Comparison of ENCODE assay signal across 19 cellular contexts in the genomic region with DNA sequence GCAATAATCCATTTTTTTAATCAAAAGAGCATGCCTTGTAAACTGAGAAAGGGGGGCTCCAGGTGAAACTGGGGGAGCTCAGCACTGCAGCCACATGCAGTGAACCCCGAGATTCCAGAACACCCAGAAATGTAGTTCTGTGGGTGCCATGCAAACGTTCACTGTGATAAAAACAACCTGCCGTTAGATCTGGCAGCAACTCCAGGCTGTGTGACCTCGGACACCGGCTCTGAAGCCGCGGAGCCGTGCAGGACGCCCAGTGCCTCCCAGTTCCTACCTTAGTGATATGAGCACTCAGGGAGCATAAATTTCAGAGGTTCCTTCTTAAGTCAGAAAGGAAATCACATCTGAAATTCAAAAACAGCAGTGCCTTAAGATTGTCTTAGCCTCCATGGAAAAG.
DNase-seq lines count a peak whose midpoint lies in the region; ATAC-seq and TF ChIP-seq lines count a peak whose summit lies in the region.
"Had no signal": no experiment of that assay in that cellular context is flagged by ENCODE, and none has a peak within 500 bp of the region (broad histone marks: within the 10 kb centered on the region; RNA-seq: fewer than 3 reads in every experiment).

No MANE protein-coding gene starts in this region.

- peaks cover 7% of the 10 kb centered on the region for H3K27me3 Mint-ChIP-seq in activated CD4-positive, alpha-beta T cell treated with anti-CD3 and anti-CD28 coated beads, Interleukin-2, amount 10 ng/mL, durations not matched to agents 24 days and 14 days
- H3K27me3 Mint-ChIP-seq in activated CD4-positive, alpha-beta T cell treated with anti-CD3 and anti-CD28 coated beads for 36 hours = peaks cover 7% of the 10 kb centered on the region

- CTCF ChIA-PET in activated CD4-positive, alpha-beta T cell treated with anti-CD3 and anti-CD28 coated beads for 36 hours (lab: Charles Lee) = no interaction called here

- peak overlapping the region; percentile 35 for H3K27ac ChIP-seq in hepatocyte
- peak overlapping the region; percentile 14 for H3K27ac ChIP-seq in urinary bladder (ENCODE audit: low read depth)
- H3K27ac ChIP-seq: 22Rv1, C4-2B had no signal

- H4K20me1 ChIP-seq in hepatocyte (ENCODE audit: insufficient read depth, poor library complexity, severe bottlenecking) = no peaks in the 10 kb centered on the region

- 75% methylated on average over 9 of the region's 9 CpGs for WGBS in hepatocyte (ENCODE audit: low lambda C conversion rate, missing lambda C conversion rate)
- WGBS in urinary bladder = 63% methylated on average over 9 of the region's 9 CpGs

- H3K9me3 Mint-ChIP-seq in activated CD4-positive, alpha-beta T cell treated with anti-CD3 and anti-CD28 coated beads, Interleukin-2, amount 10 ng/mL, durations not matched to agents 24 days and 14 days = no peaks in the 10 kb centered on the region
- no peaks in the 10 kb centered on the region for H3K9me3 Mint-ChIP-seq in activated CD4-positive, alpha-beta T cell treated with anti-CD3 and anti-CD28 coated beads for 36 hours (ENCODE audit: low read depth)
- H3K9me3 Mint-ChIP-seq: CD4-positive, alpha-beta T cell; H9 had no signal

- POLR2A ChIA-PET in activated CD4-positive, alpha-beta T cell treated with anti-CD3 and anti-CD28 coated beads for 36 hours (lab: Charles Lee) = no interaction called here

- no peaks in the 10 kb centered on the region for H3K79me2 ChIP-seq in hepatocyte

- no peaks in the 10 kb centered on the region for H3K27me3 ChIP-seq in hepatocyte

- H3K4me3 Mint-ChIP-seq in activated CD4-positive, alpha-beta T cell treated with anti-CD3 and anti-CD28 coated beads, Interleukin-2, amount 10 ng/mL, durations not matched to agents 24 days and 14 days = no peak overlapping the region
- no peak overlapping the region for H3K4me3 Mint-ChIP-seq in activated CD4-positive, alpha-beta T cell treated with anti-CD3 and anti-CD28 coated beads for 36 hours
- H3K4me3 Mint-ChIP-seq: CD4-positive, alpha-beta T cell; H9 had no signal

- H3K36me3 Mint-ChIP-seq in activated CD4-positive, alpha-beta T cell treated with anti-CD3 and anti-CD28 coated beads, Interleukin-2, amount 10 ng/mL, durations not matched to agents 24 days and 14 days (ENCODE audit: low read depth) = no peaks in the 10 kb centered on the region
- H3K36me3 Mint-ChIP-seq in activated CD4-positive, alpha-beta T cell treated with anti-CD3 and anti-CD28 coated beads for 36 hours (ENCODE audit: low read depth) = no peaks in the 10 kb centered on the region

- no peaks in the 10 kb centered on the region for H3K9me2 ChIP-seq in hepatocyte (replicated peaks; ENCODE audit: insufficient read depth)

- no peak for ATAC-seq in activated CD4-positive, alpha-beta T cell treated with anti-CD3 and anti-CD28 coated beads for 36 hours
- ATAC-seq in HG02840 (IDR thresholded peaks at IDR 0.05; ENCODE audit: low FRiP score, unreplicated experiment) = no peak
- ATAC-seq: A549, HepG2 had no signal

- no peak overlapping the region for H3K27ac Mint-ChIP-seq in activated CD4-positive, alpha-beta T cell treated with anti-CD3 and anti-CD28 coated beads, Interleukin-2, amount 10 ng/mL, durations not matched to agents 24 days and 14 days
- H3K27ac Mint-ChIP-seq in activated CD4-positive, alpha-beta T cell treated with anti-CD3 and anti-CD28 coated beads for 36 hours = no peak overlapping the region
- H3K27ac Mint-ChIP-seq: CD4-positive, alpha-beta T cell; H9 had no signal

- peaks cover 7% of the 10 kb centered on the region for H3K4me1 ChIP-seq in hepatocyte (ENCODE audit: insufficient read depth)
- H3K4me1 ChIP-seq in urinary bladder (ENCODE audit: insufficient read depth) = no peaks in the 10 kb centered on the region

- peak; percentile 18 for DNase-seq in activated CD4-positive, alpha-beta T cell treated with anti-CD3 and anti-CD28 coated beads, Interleukin-2, amount 10 ng/mL, durations not matched to agents 24 days and 14 days
- no peak for DNase-seq in activated CD4-positive, alpha-beta T cell treated with anti-CD3 and anti-CD28 coated beads for 36 hours
- DNase-seq in hepatocyte (ENCODE audit: low spot score) (no peak), posterior vena cava (ENCODE audit: low spot score) (peak; percentile 43), cardiac septum (ENCODE audit: low spot score) (no peak), NAMALWA (ENCODE audit: low spot score) (no peak)
- DNase-seq: AML-193; Caco-2; CD4-positive, alpha-beta T cell; DMS153; DMS79; GF-D8; H9 had no signal

- intact Hi-C loops in activated CD4-positive, alpha-beta T cell treated with anti-CD3 and anti-CD28 coated beads, Interleukin-2, amount 10 ng/mL, durations not matched to agents 24 days and 14 days (cut with micrococcal nuclease) = no loop called here
- intact Hi-C loops in activated CD4-positive, alpha-beta T cell treated with anti-CD3 and anti-CD28 coated beads for 36 hours (cut with DNase I, micrococcal nuclease) = no loop called here
- intact Hi-C loops in posterior vena cava (cut with DNase I) = no loop called here
- intact Hi-C loops in cardiac septum (cut with DNase I) = no loop called here

- TF ChIP-seq CTCF in hepatocyte (IDR thresholded peaks at IDR 0.05; ENCODE audit: poor library complexity) = no peak

- H3K4me2 ChIP-seq in hepatocyte = peak overlapping the region; percentile 18
- H3K4me2 ChIP-seq: A549 had no signal

- no peak overlapping the region for H2AFZ ChIP-seq in hepatocyte

- H3K9me3 ChIP-seq in hepatocyte (ENCODE audit: low read depth) = no peaks in the 10 kb centered on the region
- H3K9me3 ChIP-seq: A549, Caco-2 had no signal

- H3K4me3 ChIP-seq in hepatocyte (no peak overlapping the region), urinary bladder (ENCODE audit: low read depth, low read length) (no peak overlapping the region)
- H3K4me3 ChIP-seq: A549 had no signal

- H3K4me1 Mint-ChIP-seq in activated CD4-positive, alpha-beta T cell treated with anti-CD3 and anti-CD28 coated beads, Interleukin-2, amount 10 ng/mL, durations not matched to agents 24 days and 14 days = no peaks in the 10 kb centered on the region
- H3K4me1 Mint-ChIP-seq in activated CD4-positive, alpha-beta T cell treated with anti-CD3 and anti-CD28 coated beads for 36 hours = no peaks in the 10 kb centered on the region

- H3K36me3 ChIP-seq in hepatocyte (replicated peaks; ENCODE audit: insufficient read depth, low read depth) (no peaks in the 10 kb centered on the region), urinary bladder (ENCODE audit: insufficient read depth) (no peaks in the 10 kb centered on the region)

Comparison
In these comparisons a context has a peak if more than half of its experiments do, and no peak if none do; other contexts are left out.
1. DNase-seq: peak in activated CD4-positive, alpha-beta T cell treated with anti-CD3 and anti-CD28 coated beads, Interleukin-2, amount 10 ng/mL, durations not matched to agents 24 days and 14 days (single experiment) and posterior vena cava (single experiment); none in activated CD4-positive, alpha-beta T cell treated with anti-CD3 and anti-CD28 coated beads for 36 hours (single experiment), hepatocyte (single experiment), cardiac septum (single experiment) and NAMALWA (single experiment).